Comparison of ENCODE assay signal across 11 cellular contexts in genomic region chr15:27433604-27434003, GRCh38.
"Had no signal": no experiment of that assay in that cellular context is flagged by ENCODE, and none has a peak within 500 bp of the region (broad histone marks: within the 10 kb centered on the region; RNA-seq: fewer than 3 reads in every experiment).

No MANE protein-coding gene starts in this region.

- H3K4me1 ChIP-seq: HAP-1 had no signal

- H3K4me3 ChIP-seq: GM23248, GM23338, HAP-1 had no signal

- H3K4me1 Mint-ChIP-seq: GM23338, H9 had no signal

- H2AFZ ChIP-seq: GM23248, GM23338 had no signal

- ATAC-seq: GM23338, HCT116 had no signal

- FAIRE-seq: H1, H54 had no signal

- H3K4me3 Mint-ChIP-seq: GM23338, H9, HFFc6 had no signal

- H3K4me2 ChIP-seq: GM23338 had no signal

- H3K27ac Mint-ChIP-seq: GM23338, H9, HFFc6 had no signal

- H3K9me3 ChIP-seq: HAP-1 had no signal

- H3K36me3 ChIP-seq: HAP-1 had no signal

- DNase-seq: GM23248, GOT3, H7, H9, HCEC 1CT, HFFc6 had no signal

- H3K9ac ChIP-seq: GM23248 had no signal

- H3K27ac ChIP-seq: GM23248 had no signal
